Comparison of ENCODE assay signal across 23 cellular contexts in genomic region chr4:8293131-8293975, GRCh38. TPM values are rescaled to one million over a fixed set of nuclear protein-coding genes. Genes with fewer than 3 reads are reported as not detected.
"Had no signal": no experiment of that assay in that cellular context is flagged by ENCODE, and none has a peak within 500 bp of the region (broad histone marks: within the 10 kb centered on the region; RNA-seq: fewer than 3 reads in every experiment).

No MANE protein-coding gene starts in this region.

- H3K4me1 Mint-ChIP-seq: WTC11 had no signal

- H3K36me3 Mint-ChIP-seq: activated naive CD8-positive, alpha-beta T cell; stimulated activated naive B cell treated with anti-CD40 and anti-IgM and Interleukin-4, amounts not matched to agents 10 μg/mL and 1 μg/mL and 100 μg/mL, for 72 hours had no signal

- H3K4me1 ChIP-seq: gastrocnemius medialis, tibial artery, vagina had no signal

- DNase-seq: activated CD4-positive, alpha-beta T cell treated with anti-CD3 and anti-CD28 coated beads for 48 hours; activated CD8-positive, alpha-beta memory T cell treated with anti-CD3 and anti-CD28 coated beads, Interleukin-2, amount 50 U/mL, for 4 hours; activated CD8-positive, alpha-beta T cell treated with anti-CD3 and anti-CD28 coated beads, Interleukin-2, amount 10 ng/mL, durations not matched to agents 7 days and 5 days; activated gamma-delta T cell; activated T-cell treated with anti-CD3 and anti-CD28 coated beads, Interleukin-2, amount 50 U/mL, for 48 hours; brain microvascular endothelial cell; cerebellar nuclear complex; effector memory CD8-positive, alpha-beta T cell; mesendoderm; stimulated activated CD4-positive, alpha-beta T cell treated with anti-CD3 and anti-CD28 coated beads, Interleukin-15, amount 100 ng/mL, for 24 hours; stimulated activated CD4-positive, alpha-beta T cell treated with anti-CD3 and anti-CD28 coated beads, Interleukin-4, amount 100 ng/mL, for 1 hour; stimulated activated naive B cell treated with anti-CD40 and anti-IgM and Interleukin-4, amounts not matched to agents 10 μg/mL and 1 μg/mL and 100 μg/mL, for 72 hours had no signal

- H3K27me3 Mint-ChIP-seq: dendritic cell treated with granulocyte-macrophage colony-stimulating factor and Interleukin-4, amounts not matched to agents 40 ng/mL and 50 ng/mL, for 4 days; stimulated activated naive B cell treated with anti-CD40 and anti-IgM and Interleukin-4, amounts not matched to agents 10 μg/mL and 1 μg/mL and 100 μg/mL, for 72 hours had no signal

- H3K4me3 Mint-ChIP-seq: activated CD8-positive, alpha-beta T cell treated with anti-CD3 and anti-CD28 coated beads, Interleukin-2, amount 10 ng/mL, durations not matched to agents 7 days and 5 days; activated naive CD8-positive, alpha-beta T cell; dendritic cell treated with granulocyte-macrophage colony-stimulating factor and Interleukin-4, amounts not matched to agents 40 ng/mL and 50 ng/mL, for 4 days; effector memory CD8-positive, alpha-beta T cell; nephron; stimulated activated naive B cell treated with anti-CD40 and anti-IgM and Interleukin-4, amounts not matched to agents 10 μg/mL and 1 μg/mL and 100 μg/mL, for 72 hours; WTC11 had no signal

- H3K27ac Mint-ChIP-seq: activated CD8-positive, alpha-beta T cell treated with anti-CD3 and anti-CD28 coated beads, Interleukin-2, amount 10 ng/mL, durations not matched to agents 7 days and 5 days; activated naive CD8-positive, alpha-beta T cell; dendritic cell treated with granulocyte-macrophage colony-stimulating factor and Interleukin-4, amounts not matched to agents 40 ng/mL and 50 ng/mL, for 4 days; effector memory CD8-positive, alpha-beta T cell; nephron; stimulated activated naive B cell treated with anti-CD40 and anti-IgM and Interleukin-4, amounts not matched to agents 10 μg/mL and 1 μg/mL and 100 μg/mL, for 72 hours; WTC11 had no signal

- FAIRE-seq: islet of Langerhans, TTC549 had no signal

- H3K36me3 ChIP-seq: brain microvascular endothelial cell, gastrocnemius medialis, tibial artery, vagina had no signal

- ATAC-seq: activated CD8-positive, alpha-beta T cell treated with anti-CD3 and anti-CD28 coated beads, Interleukin-2, amount 10 ng/mL, durations not matched to agents 7 days and 5 days; effector memory CD8-positive, alpha-beta T cell; gastrocnemius medialis; stimulated activated naive B cell treated with anti-CD40 and anti-IgM and Interleukin-4, amounts not matched to agents 10 μg/mL and 1 μg/mL and 100 μg/mL, for 72 hours; WTC11 had no signal

- H3K27ac ChIP-seq: brain microvascular endothelial cell, epithelial cell of prostate, gastrocnemius medialis, tibial artery, vagina had no signal

- H3K4me3 ChIP-seq: gastrocnemius medialis, tibial artery, vagina had no signal

- H3K27me3 ChIP-seq: brain microvascular endothelial cell, gastrocnemius medialis, tibial artery, vagina had no signal

- H3K9me3 ChIP-seq: gastrocnemius medialis, tibial artery, vagina had no signal

RNA-seq across cellular contexts. Expression of gene HTRA3, which starts 23.8 kb away (rescaled TPM):
- total RNA-seq: activated CD8-positive, alpha-beta T cell treated with anti-CD3 and anti-CD28 coated beads, Interleukin-2, amount 10 ng/mL, durations not matched to agents 7 days and 5 days; T-helper 2 cell treated with Interferon-gamma antibody and Interleukin-4, amounts not matched to agents 100 ng/mL and 5 ng/mL, for 36 hours had no signal
